8 cellular contexts compared by ENCODE assay signal in genomic region chr9:134413890-134414731, GRCh38.
DNase-seq lines count a peak whose midpoint lies in the region; ATAC-seq and TF ChIP-seq lines count a peak whose summit lies in the region.

No MANE protein-coding gene starts in this region.

- peaks cover 44% of the 10 kb centered on the region for H3K4me1 Mint-ChIP-seq in mesothelial cell of epicardium

- no peaks in the 10 kb centered on the region for H3K36me3 Mint-ChIP-seq in mesothelial cell of epicardium

- no peak overlapping the region for H3K27ac Mint-ChIP-seq in mesothelial cell of epicardium

- H3K27me3 Mint-ChIP-seq in mesothelial cell of epicardium (ENCODE audit: low read depth): no peaks in the 10 kb centered on the region

- DNase-seq in Ammon's horn (ENCODE audit: low spot score): peak; percentile 50
- peak; percentile 91 for DNase-seq in NCI-H2107 treated with DMSO at 0.1 percent for 48 hours (lab: John Stamatoyannopoulos, UW; ENCODE audit: unreplicated experiment)
- peak; percentile 26 for DNase-seq in cerebellar cortex (ENCODE audit: low spot score)
- peak; percentile 44 to 74 for DNase-seq in mesothelial cell of epicardium (ENCODE audit: low spot score in 2 of 2, unreplicated experiment in 2 of 2)
- DNase-seq in activated effector memory CD4-positive, alpha-beta T cell treated with anti-CD3 and anti-CD28 coated beads, Interleukin-2, amount 50 U/mL, for 16 hours: no peak
- DNase-seq in T-helper 2 cell: no peak

- no peak for TF ChIP-seq CTCF in mesothelial cell of epicardium (IDR thresholded peaks at IDR 0.05; ENCODE audit: unreplicated experiment)

- H3K4me3 Mint-ChIP-seq in mesothelial cell of epicardium: no peak overlapping the region

- no peaks in the 10 kb centered on the region for H3K9me3 Mint-ChIP-seq in mesothelial cell of epicardium

- no peak for ATAC-seq in GM21786 (IDR thresholded peaks at IDR 0.05; ENCODE audit: unreplicated experiment)
- ATAC-seq in GM21515 (IDR thresholded peaks at IDR 0.05; ENCODE audit: unreplicated experiment): no peak

Comparison
In these comparisons a context has a peak if more than half of its experiments do, and no peak if none do; other contexts are left out.
1. DNase-seq: peak in Ammon's horn (single experiment), NCI-H2107 treated with DMSO at 0.1 percent for 48 hours (single experiment), cerebellar cortex (single experiment) and mesothelial cell of epicardium (2 of 2); none in activated effector memory CD4-positive, alpha-beta T cell treated with anti-CD3 and anti-CD28 coated beads, Interleukin-2, amount 50 U/mL, for 16 hours (single experiment) and T-helper 2 cell (0 of 5).